Comparison of ENCODE assay signal across 8 cellular contexts in the genomic region with DNA sequence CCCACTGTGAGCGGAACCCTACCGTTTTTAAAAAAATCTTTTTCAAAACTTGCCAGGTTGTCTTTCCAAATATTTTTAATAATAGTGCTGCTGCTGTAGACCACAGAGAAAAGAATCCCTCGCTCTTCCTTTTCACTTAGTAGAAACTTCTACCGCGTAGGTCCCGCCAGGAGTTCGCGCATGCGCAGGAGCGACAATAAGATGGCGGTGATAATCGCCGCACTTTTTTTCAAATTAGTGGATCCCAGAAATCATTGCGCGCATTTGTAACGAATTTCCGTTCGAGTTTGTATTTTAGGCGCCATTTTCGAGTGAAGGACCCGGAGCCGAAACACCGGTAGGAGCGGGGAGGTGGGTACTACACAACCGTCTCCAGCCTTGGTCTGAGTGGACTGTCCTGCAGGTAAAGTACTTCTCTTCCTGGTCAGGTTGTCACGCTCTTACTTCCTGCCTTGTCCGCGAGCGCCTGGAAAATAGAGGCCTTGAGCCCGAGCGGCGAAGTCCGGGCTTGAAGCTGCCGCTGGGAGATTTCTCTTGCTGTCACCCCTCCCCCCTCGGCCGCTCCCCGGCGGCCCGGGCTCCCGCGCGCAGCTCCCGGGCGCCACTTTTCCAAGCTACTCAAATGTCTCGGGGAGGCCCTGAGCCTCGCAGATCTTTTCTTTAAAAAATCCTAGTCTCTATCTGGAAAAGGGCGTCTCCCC. TPM values are rescaled to one million over a fixed set of nuclear protein-coding genes. Genes with fewer than 3 reads are reported as not detected.
A peak's percentile ranks its signal among the peaks of the same experiment; 100 is the strongest.
DNase-seq lines count a peak whose midpoint lies in the region; ATAC-seq and TF ChIP-seq lines count a peak whose summit lies in the region.

SMC4 (plus strand) TSS at position 304 of the 701 bp plus-strand sequence. CDS start 1,177 bp downstream, outside the sequence.

- peaks cover 13 to 33% of the 10 kb centered on the region in 2 donors for H3K27me3 Mint-ChIP-seq in CD8-positive, alpha-beta memory T cell
- no peaks in the 10 kb centered on the region for H3K27me3 Mint-ChIP-seq in activated CD8-positive, alpha-beta T cell treated with anti-CD3 and anti-CD28 coated beads, Interleukin-2, amount 10 ng/mL, durations not matched to agents 7 days and 5 days (ENCODE audit: low read depth)

- H3K27me3 ChIP-seq in CD8-positive, alpha-beta memory T cell (ENCODE audit: insufficient read depth, low read length, poor library complexity, severe bottlenecking): no peaks in the 10 kb centered on the region
- no peaks in the 10 kb centered on the region for H3K27me3 ChIP-seq in lower lobe of right lung (ENCODE audit: low read depth)

- H3K4me3 ChIP-seq in CD8-positive, alpha-beta memory T cell (ENCODE audit: low read length): peak within 1 kb of the TSS; percentile 94
- H3K4me3 ChIP-seq in lower lobe of right lung: peak within 1 kb of the TSS; percentile 81

- H3K36me3 ChIP-seq in CD8-positive, alpha-beta memory T cell (ENCODE audit: insufficient read depth, low read length): no peaks in the 10 kb centered on the region
- H3K36me3 ChIP-seq in lower lobe of right lung: peaks cover 2% of the 10 kb centered on the region

- H3K36me3 Mint-ChIP-seq in CD8-positive, alpha-beta memory T cell: peaks cover 2 to 37% (median 7%) of the 10 kb centered on the region in 3 donors
- peaks cover 46% of the 10 kb centered on the region for H3K36me3 Mint-ChIP-seq in activated CD8-positive, alpha-beta T cell treated with anti-CD3 and anti-CD28 coated beads, Interleukin-2, amount 10 ng/mL, durations not matched to agents 7 days and 5 days (ENCODE audit: low read depth)

- no peaks in the 10 kb centered on the region for H3K9me3 ChIP-seq in CD8-positive, alpha-beta memory T cell (ENCODE audit: low read length)
- H3K9me3 ChIP-seq in lower lobe of right lung: no peaks in the 10 kb centered on the region

- DNase-seq in CD8-positive, alpha-beta memory T cell: peak; percentile 71 to 93 (median 91)
- DNase-seq in GM20000 (ENCODE audit: low spot score): peak; percentile 91
- peak; percentile 91 for DNase-seq in HS-5 (ENCODE audit: low read depth)
- DNase-seq in NK-92 (lab: John Stamatoyannopoulos, UW; ENCODE audit: unreplicated experiment): peak; percentile 53
- DNase-seq in activated CD8-positive, alpha-beta T cell treated with anti-CD3 and anti-CD28 coated beads, Interleukin-2, amount 10 ng/mL, durations not matched to agents 7 days and 5 days: peak; percentile 92
- peak; percentile 83 for DNase-seq in effector CD4-positive, alpha-beta T cell
- peak; percentile 68 for DNase-seq in lower lobe of right lung
- DNase-seq in stimulated activated CD4-positive, alpha-beta T cell treated with anti-CD3 and anti-CD28 coated beads, TNF-alpha, amount 100 ng/mL, for 48 hours (ENCODE audit: low read depth in 3 of 3): peak; percentile 65 to 75 (median 69)

- peak within 1 kb of the TSS; percentile 92 to 99 (median 99) for H3K4me3 Mint-ChIP-seq in CD8-positive, alpha-beta memory T cell
- peak within 1 kb of the TSS; percentile 94 for H3K4me3 Mint-ChIP-seq in activated CD8-positive, alpha-beta T cell treated with anti-CD3 and anti-CD28 coated beads, Interleukin-2, amount 10 ng/mL, durations not matched to agents 7 days and 5 days

- intact Hi-C loops in lower lobe of right lung (cut with DNase I): loop anchor here (10.0 kb wide), 1 partner anchor 365 kb away; no protein-coding TSS in a partner anchor

- peak within 1 kb of the TSS; percentile 96 to 100 (median 99) for H3K27ac Mint-ChIP-seq in CD8-positive, alpha-beta memory T cell
- peak within 1 kb of the TSS; percentile 97 for H3K27ac Mint-ChIP-seq in activated CD8-positive, alpha-beta T cell treated with anti-CD3 and anti-CD28 coated beads, Interleukin-2, amount 10 ng/mL, durations not matched to agents 7 days and 5 days

- CTCF ChIA-PET in CD8-positive, alpha-beta memory T cell (lab: Charles Lee): interaction anchor here (1.6 kb wide), 1 partner anchor 14 kb away, joined by 6 read pairs; no protein-coding TSS in a partner anchor
- CTCF ChIA-PET in activated CD8-positive, alpha-beta T cell treated with anti-CD3 and anti-CD28 coated beads, Interleukin-2, amount 10 ng/mL, durations not matched to agents 7 days and 5 days (lab: Charles Lee): interaction anchor here (0.9 to 1.5 kb wide), 3 partner anchors 16 to 51 kb away, joined by 3 read pairs; partner anchors contain the start of gene TRIM59

- POLR2A ChIA-PET in CD8-positive, alpha-beta memory T cell (lab: Charles Lee): interaction anchor here (0.8 to 0.9 kb wide), 2 partner anchors 50 to 356 kb away, joined by 4 read pairs; partner anchors contain the start of gene TRIM59
- POLR2A ChIA-PET in activated CD8-positive, alpha-beta T cell treated with anti-CD3 and anti-CD28 coated beads, Interleukin-2, amount 10 ng/mL, durations not matched to agents 7 days and 5 days (lab: Charles Lee): interaction anchor here (0.6 to 2.3 kb wide), 13 partner anchors 8 to 174 kb away, joined by 3 to 76 read pairs (median 4); partner anchors contain the start of genes C3orf80 and TRIM59

- H3K9me3 Mint-ChIP-seq in CD8-positive, alpha-beta memory T cell: peaks cover 0 to 3% (median 0%) of the 10 kb centered on the region in 5 donors
- H3K9me3 Mint-ChIP-seq in activated CD8-positive, alpha-beta T cell treated with anti-CD3 and anti-CD28 coated beads, Interleukin-2, amount 10 ng/mL, durations not matched to agents 7 days and 5 days (ENCODE audit: insufficient read depth): no peaks in the 10 kb centered on the region

- TF ChIP-seq CTCF in GM20000 (IDR thresholded peaks at IDR 0.05; ENCODE audit: extremely low read depth, missing control alignments) (no peak), lower lobe of right lung (IDR thresholded peaks at IDR 0.05) (no peak)

- H3K4me1 ChIP-seq in CD8-positive, alpha-beta memory T cell (ENCODE audit: insufficient read depth, low read length): peaks cover 18% of the 10 kb centered on the region
- H3K4me1 ChIP-seq in lower lobe of right lung: peaks cover 35% of the 10 kb centered on the region

- H3K27ac ChIP-seq in CD8-positive, alpha-beta memory T cell (ENCODE audit: low read depth, low read length): peak within 1 kb of the TSS; percentile 91
- peak within 1 kb of the TSS; percentile 88 for H3K27ac ChIP-seq in lower lobe of right lung

- H3K4me1 Mint-ChIP-seq in CD8-positive, alpha-beta memory T cell: peaks cover 48 to 62% (median 56%) of the 10 kb centered on the region in 3 donors
- peaks cover 45% of the 10 kb centered on the region for H3K4me1 Mint-ChIP-seq in activated CD8-positive, alpha-beta T cell treated with anti-CD3 and anti-CD28 coated beads, Interleukin-2, amount 10 ng/mL, durations not matched to agents 7 days and 5 days (ENCODE audit: low read depth)

- ATAC-seq in activated CD8-positive, alpha-beta T cell treated with anti-CD3 and anti-CD28 coated beads, Interleukin-2, amount 10 ng/mL, durations not matched to agents 7 days and 5 days: peak; percentile 69
- ATAC-seq in lower lobe of right lung: peak; percentile 78 to 82

RNA-seq across cellular contexts. Expression of gene SMC4, which starts in this region (rescaled TPM):
- total RNA-seq in CD8-positive, alpha-beta memory T cell: 100 to 1,000 TPM; 120 to 123 TPM
- 45.0 TPM for polyA plus RNA-seq in CD8-positive, alpha-beta memory T cell
- total RNA-seq in activated CD8-positive, alpha-beta T cell treated with anti-CD3 and anti-CD28 coated beads, Interleukin-2, amount 10 ng/mL, durations not matched to agents 7 days and 5 days: 100 to 1,000 TPM; 292 to 300 TPM
- 57.6 TPM for total RNA-seq in lower lobe of right lung

Comparison
In these comparisons a context has a peak if more than half of its experiments do, and no peak if none do; other contexts are left out.
1. Peak in every context shown above with its lines: DNase-seq, ATAC-seq, H3K4me3 ChIP-seq and H3K27ac ChIP-seq.